10 cellular contexts compared by ENCODE assay signal in genomic region chr16:79589495-79590134, GRCh38. TPM values are rescaled to one million over a fixed set of nuclear protein-coding genes. Genes with fewer than 3 reads are reported as not detected.
DNase-seq lines count a peak whose midpoint lies in the region; ATAC-seq and TF ChIP-seq lines count a peak whose summit lies in the region.
"Had no signal": no experiment of that assay in that cellular context is flagged by ENCODE, and none has a peak within 500 bp of the region (broad histone marks: within the 10 kb centered on the region; RNA-seq: fewer than 3 reads in every experiment).

No MANE protein-coding gene starts in this region.

- peaks cover 7% of the 10 kb centered on the region for H3F3A ChIP-seq in smooth muscle cell (ENCODE audit: low read depth)

- H3K27me3 ChIP-seq in Peyer's patch (no peaks in the 10 kb centered on the region), smooth muscle cell (ENCODE audit: low read depth) (peaks cover 25% of the 10 kb centered on the region)
- H3K27me3 ChIP-seq in effector memory CD4-positive, alpha-beta T cell (replicated peaks; ENCODE audit: control insufficient read depth, insufficient read depth, low read length, poor library complexity, severe bottlenecking) = no peaks in the 10 kb centered on the region

- TF ChIP-seq POLR2A in Peyer's patch (IDR thresholded peaks at IDR 0.05) = no peak

- no peak overlapping the region for H3K9ac ChIP-seq in smooth muscle cell (ENCODE audit: low read depth)

- H3K4me3 ChIP-seq in Peyer's patch (peak overlapping the region; percentile 31 to 47 (median 38)), smooth muscle cell (peak overlapping the region; percentile 43)
- H3K4me3 ChIP-seq in effector memory CD4-positive, alpha-beta T cell (ENCODE audit: insufficient read depth, low read depth, low read length, poor library complexity, severe bottlenecking) = peak overlapping the region; percentile 35

- DNase-seq in Peyer's patch (no peak), left lobe of liver (ENCODE audit: low spot score) (no peak), smooth muscle cell (lab: John Stamatoyannopoulos, UW; ENCODE audit: unreplicated experiment) (no peak), NCI-H2107 (lab: John Stamatoyannopoulos, UW) (no peak), globus pallidus (ENCODE audit: low spot score) (no peak), GM19240 (ENCODE audit: insufficient read length, low spot score) (no peak)
- DNase-seq in effector memory CD4-positive, alpha-beta T cell = no peak
- DNase-seq: DMS79; stimulated activated naive B cell treated with anti-CD40 and anti-IgM and Interleukin-4, amounts not matched to agents 10 μg/mL and 1 μg/mL and 100 μg/mL, for 72 hours had no signal

- H3K4me1 ChIP-seq in Peyer's patch (no peaks in the 10 kb centered on the region), smooth muscle cell (ENCODE audit: low read depth) (peaks cover 11% of the 10 kb centered on the region)
- peaks cover 13% of the 10 kb centered on the region for H3K4me1 ChIP-seq in effector memory CD4-positive, alpha-beta T cell (ENCODE audit: control insufficient read depth, insufficient read depth, low read length, poor library complexity, severe bottlenecking)

- no peak overlapping the region for H2AFZ ChIP-seq in smooth muscle cell (ENCODE audit: low read depth)

- peaks cover 19% of the 10 kb centered on the region for H4K20me1 ChIP-seq in smooth muscle cell (ENCODE audit: low read depth)

- TF ChIP-seq CTCF in Peyer's patch (IDR thresholded peaks at IDR 0.05) (no peak), smooth muscle cell (IDR thresholded peaks at IDR 0.05; ENCODE audit: borderline replicate concordance, insufficient read depth, poor library complexity, severe bottlenecking) (no peak)

- H3K27ac ChIP-seq in Peyer's patch = peak overlapping the region; percentile 42 to 64 (median 51)
- peak overlapping the region; percentile 32 for H3K27ac ChIP-seq in effector memory CD4-positive, alpha-beta T cell (ENCODE audit: insufficient read depth, low read length, poor library complexity, severe bottlenecking)
- no peak overlapping the region for H3K27ac ChIP-seq in smooth muscle cell (ENCODE audit: low read depth)

- H3K36me3 ChIP-seq in Peyer's patch = no peaks in the 10 kb centered on the region
- H3K36me3 ChIP-seq in effector memory CD4-positive, alpha-beta T cell (ENCODE audit: control insufficient read depth, insufficient read depth, low read length) = no peaks in the 10 kb centered on the region
- no peaks in the 10 kb centered on the region for H3K36me3 ChIP-seq in smooth muscle cell (ENCODE audit: low read depth)

- H3K79me2 ChIP-seq in smooth muscle cell (ENCODE audit: low read depth) = peaks cover under 1% of the 10 kb centered on the region

- H3K9me3 ChIP-seq in Peyer's patch = no peaks in the 10 kb centered on the region
- H3K9me3 ChIP-seq in effector memory CD4-positive, alpha-beta T cell (ENCODE audit: control insufficient read depth, low read length) = no peaks in the 10 kb centered on the region
- no peaks in the 10 kb centered on the region for H3K9me3 ChIP-seq in smooth muscle cell (replicated peaks; ENCODE audit: low read depth)

- ATAC-seq in left lobe of liver = peak; percentile 49
- no peak for ATAC-seq in GM19397 (IDR thresholded peaks at IDR 0.05; ENCODE audit: unreplicated experiment)
- ATAC-seq: stimulated activated naive B cell treated with anti-CD40 and anti-IgM and Interleukin-4, amounts not matched to agents 10 μg/mL and 1 μg/mL and 100 μg/mL, for 72 hours had no signal

- peak overlapping the region; percentile 86 for H3K4me2 ChIP-seq in smooth muscle cell

- WGBS in smooth muscle cell (ENCODE audit: low lambda C conversion rate) = 28% methylated on average over 38 of the region's 48 CpGs

RNA-seq across cellular contexts. Expression of gene MAF, which starts 10.9 kb away (rescaled TPM):
- total RNA-seq in Peyer's patch (100 to 1,000 TPM in 3 of 4 donors, 10 to 100 TPM in 1; 92.4 to 390 (median 235) TPM), left lobe of liver (44.0 TPM), smooth muscle cell (40.6 and 54.9 TPM in 2 replicates)
- 19.1 and 22.2 TPM in 2 replicates for polyA plus RNA-seq in smooth muscle cell
